2 cellular contexts compared by ENCODE assay signal in genomic region chr14:61585598-61586538, GRCh38.
TF ChIP-seq lines count a peak whose summit lies in the region.

No MANE protein-coding gene starts in this region.

TF ChIP-seq in HEK293, 187 proteins besides CTCF, POLR2A, EP300 and RAD21 (continued from another document and continues in another):
- peak; percentile 57; the same call in 1 of the 2 replicates for TF ChIP-seq ZNF600 (tag by site-specific recombination; IDR thresholded peaks at IDR 0.05)
- TF ChIP-seq ZNF514 (tag by site-specific recombination; IDR thresholded peaks at IDR 0.05): no peak
- no peak for TF ChIP-seq ZNF112 (tag by site-specific recombination; IDR thresholded peaks at IDR 0.05)
- no peak for TF ChIP-seq ZSCAN23 (tag by site-specific recombination; IDR thresholded peaks at IDR 0.05)
- no peak for TF ChIP-seq GLIS1 (tag by site-specific recombination; IDR thresholded peaks at IDR 0.05)
- TF ChIP-seq ZNF558 (tag by site-specific recombination; IDR thresholded peaks at IDR 0.05): no peak
- no peak for TF ChIP-seq ZNF132 (tag by site-specific recombination; IDR thresholded peaks at IDR 0.05; ENCODE audit: borderline replicate concordance)
- no peak for TF ChIP-seq ZNF223 (tag by site-specific recombination; IDR thresholded peaks at IDR 0.05)
- TF ChIP-seq OSR2 (tag by site-specific recombination; IDR thresholded peaks at IDR 0.05): no peak
- TF ChIP-seq ZNF341 (tag by site-specific recombination; IDR thresholded peaks at IDR 0.05; ENCODE audit: low read depth): peak; percentile 83
- no peak for TF ChIP-seq ZNF175 (tag by site-specific recombination; IDR thresholded peaks at IDR 0.05)
- no peak for TF ChIP-seq ZNF214 (tag by site-specific recombination; IDR thresholded peaks at IDR 0.05; ENCODE audit: borderline replicate concordance)
- TF ChIP-seq ZBTB49 (tag by site-specific recombination; IDR thresholded peaks at IDR 0.05; ENCODE audit: low read depth): no peak
- no peak for TF ChIP-seq ZNF488 (tag by site-specific recombination; IDR thresholded peaks at IDR 0.05)
- peak; percentile 89 for TF ChIP-seq ZNF629 (tag by site-specific recombination; IDR thresholded peaks at IDR 0.05)
- TF ChIP-seq YY2 (tag by site-specific recombination; IDR thresholded peaks at IDR 0.05): no peak
- no peak for TF ChIP-seq ZNF645 (tag by site-specific recombination; IDR thresholded peaks at IDR 0.05)
- TF ChIP-seq ZNF2 (tag by site-specific recombination; IDR thresholded peaks at IDR 0.05): 0 out of 2 replicates have a peak, but pooled peaks have one; percentile 38
- no peak for TF ChIP-seq ZNF785 (tag by site-specific recombination; IDR thresholded peaks at IDR 0.05)
- no peak for TF ChIP-seq ZBTB6 (tag by site-specific recombination; IDR thresholded peaks at IDR 0.05)
- TF ChIP-seq WT1 (tag by site-specific recombination; IDR thresholded peaks at IDR 0.05): no peak
- peak; percentile 90 for TF ChIP-seq ATF2 (tag by site-specific recombination; IDR thresholded peaks at IDR 0.05; ENCODE audit: low read depth)
- TF ChIP-seq ZNF626 (tag by site-specific recombination; IDR thresholded peaks at IDR 0.05): no peak
- no peak for TF ChIP-seq TCF7L2 (IDR thresholded peaks at IDR 0.05; ENCODE audit: borderline replicate concordance, low read depth, low read length)
- TF ChIP-seq ZBTB17 (tag by site-specific recombination; IDR thresholded peaks at IDR 0.05): peak; percentile 59
- TF ChIP-seq ZBTB8A (tag by site-specific recombination; IDR thresholded peaks at IDR 0.05): peak; percentile 53
- no peak for TF ChIP-seq ZNF555 (tag by site-specific recombination; conservative IDR thresholded peaks at IDR 0.05)
- peak; percentile 40; the same call in 1 of the 2 replicates for TF ChIP-seq ZNF366 (tag by site-specific recombination; conservative IDR thresholded peaks at IDR 0.05)

TF ChIP-seq in GM12878, 131 proteins besides CTCF, POLR2A, EP300 and RAD21 (continued from another document):
- TF ChIP-seq ZSCAN29 (IDR thresholded peaks at IDR 0.05): no peak
- TF ChIP-seq MTA3 (IDR thresholded peaks at IDR 0.05; ENCODE audit: borderline replicate concordance, low read length): no peak
- TF ChIP-seq TCF12 (IDR thresholded peaks at IDR 0.05; ENCODE audit: low read depth, low read length): no peak
- no peak for TF ChIP-seq NRF1 (conservative IDR thresholded peaks at IDR 0.05; ENCODE audit: low read depth, low read length)
- TF ChIP-seq ZNF207 (IDR thresholded peaks at IDR 0.05; ENCODE audit: borderline replicate concordance): no peak
- TF ChIP-seq CREB1 (IDR thresholded peaks at IDR 0.05; ENCODE audit: low read depth): no peak
- TF ChIP-seq POLR2AphosphoS5 (IDR thresholded peaks at IDR 0.05; ENCODE audit: low read length): no peak
- TF ChIP-seq HDGF (IDR thresholded peaks at IDR 0.05): no peak
- no peak for TF ChIP-seq SKIL (IDR thresholded peaks at IDR 0.05; ENCODE audit: low read depth, poor library complexity, severe bottlenecking)
- TF ChIP-seq YBX1 (IDR thresholded peaks at IDR 0.05): no peak
TF ChIP-seq in GM12878: peak in this region for 0.
